ENCODE assay signal across 11 cellular contexts in the genomic region with DNA sequence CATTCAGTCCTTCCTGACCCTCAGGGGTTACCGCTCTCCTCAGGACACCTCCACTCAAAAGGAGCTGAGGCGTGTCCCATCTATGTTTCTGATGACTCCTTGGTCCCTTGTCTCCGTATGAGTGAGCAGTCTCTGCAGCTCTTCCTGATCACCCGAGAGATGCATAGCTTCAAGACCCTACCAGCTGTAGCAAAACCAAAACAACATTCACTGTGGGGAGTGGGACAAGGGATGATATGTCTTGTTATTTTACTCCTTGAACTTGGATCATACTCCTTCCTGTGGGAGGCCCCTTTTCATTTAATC. TPM values are rescaled to one million over a fixed set of nuclear protein-coding genes. Genes with fewer than 3 reads are reported as not detected.
DNase-seq lines count a peak whose midpoint lies in the region; ATAC-seq and TF ChIP-seq lines count a peak whose summit lies in the region.
"Had no signal": no experiment of that assay in that cellular context is flagged by ENCODE, and none has a peak within 500 bp of the region (broad histone marks: within the 10 kb centered on the region; RNA-seq: fewer than 3 reads in every experiment).

No MANE protein-coding gene starts in this region.

- H3K27me3 ChIP-seq in MM.1S (replicated peaks; ENCODE audit: insufficient read depth, low read length) = no peaks in the 10 kb centered on the region
- H3K27me3 ChIP-seq in H7 (ENCODE audit: control insufficient read depth, insufficient read depth, low read length) = no peaks in the 10 kb centered on the region

- peak overlapping the region; percentile 13; the same call in 1 of the 2 replicates for H3K4me3 ChIP-seq in MM.1S (ENCODE audit: low read length)
- no peak overlapping the region for H3K4me3 ChIP-seq in H7 (ENCODE audit: insufficient read depth, low read depth, low read length)

- H3K36me3 ChIP-seq in MM.1S (replicated peaks; ENCODE audit: insufficient read depth, low read length) (no peaks in the 10 kb centered on the region), H7 (replicated peaks; ENCODE audit: control insufficient read depth, insufficient read depth, low read length) (no peaks in the 10 kb centered on the region)
- H3K36me3 ChIP-seq: neutrophil had no signal

- H3F3A ChIP-seq in MM.1S (ENCODE audit: insufficient read depth, low read length) = peaks cover 30% of the 10 kb centered on the region

- ATAC-seq in GM18498 (IDR thresholded peaks at IDR 0.05; ENCODE audit: unreplicated experiment) = peak; percentile 9
- ATAC-seq in GM19397 (IDR thresholded peaks at IDR 0.05; ENCODE audit: unreplicated experiment) = peak; percentile 23
- ATAC-seq in HG02759 (IDR thresholded peaks at IDR 0.05; ENCODE audit: unreplicated experiment) = peak; percentile 22

- peak overlapping the region; percentile 55 for H2AFZ ChIP-seq in MM.1S (ENCODE audit: low read length)

- peak overlapping the region; percentile 60 for H3K9ac ChIP-seq in MM.1S (ENCODE audit: low read length)

- H4K20me1 ChIP-seq in MM.1S (ENCODE audit: insufficient read depth, low read length) = no peaks in the 10 kb centered on the region

- peaks cover 34% of the 10 kb centered on the region for H3K4me1 ChIP-seq in MM.1S (ENCODE audit: low read length)

- H3K27ac ChIP-seq in MM.1S (ENCODE audit: low read length) = peak overlapping the region; percentile 87
- H3K27ac ChIP-seq: neutrophil had no signal

- H3K9me2 ChIP-seq in MM.1S (replicated peaks; ENCODE audit: insufficient read depth, low read length) = no peaks in the 10 kb centered on the region

- peak overlapping the region; percentile 74 for H3K4me2 ChIP-seq in MM.1S (ENCODE audit: low read depth, low read length)

- peaks cover 82% of the 10 kb centered on the region for H3K79me2 ChIP-seq in MM.1S (ENCODE audit: low read length)

- TF ChIP-seq CTCF in MM.1S (IDR thresholded peaks at IDR 0.05; ENCODE audit: low read length) = no peak

- DNase-seq in MM.1S = no peak
- DNase-seq in GM03348 (ENCODE audit: low spot score) = no peak
- no peak for DNase-seq in NCI-H1092 (lab: John Stamatoyannopoulos, UW)
- no peak for DNase-seq in H7
- no peak for DNase-seq in NCI-H1694 (lab: John Stamatoyannopoulos, UW)
- DNase-seq: NCI-H226 had no signal

- no peaks in the 10 kb centered on the region for H3K9me3 ChIP-seq in MM.1S (replicated peaks; ENCODE audit: insufficient read depth, low read length)
- H3K9me3 ChIP-seq: neutrophil had no signal

RNA-seq across cellular contexts. Expression of a gene that starts 14.4 kb away (rescaled TPM):
- 66.8 and 76.7 TPM in 2 replicates for total RNA-seq in H7 (2014; rRNA removed; shearing (Covaris generic))
- total RNA-seq: OCI-LY7 had no signal
